9 cellular contexts compared by ENCODE assay signal in the genomic region with DNA sequence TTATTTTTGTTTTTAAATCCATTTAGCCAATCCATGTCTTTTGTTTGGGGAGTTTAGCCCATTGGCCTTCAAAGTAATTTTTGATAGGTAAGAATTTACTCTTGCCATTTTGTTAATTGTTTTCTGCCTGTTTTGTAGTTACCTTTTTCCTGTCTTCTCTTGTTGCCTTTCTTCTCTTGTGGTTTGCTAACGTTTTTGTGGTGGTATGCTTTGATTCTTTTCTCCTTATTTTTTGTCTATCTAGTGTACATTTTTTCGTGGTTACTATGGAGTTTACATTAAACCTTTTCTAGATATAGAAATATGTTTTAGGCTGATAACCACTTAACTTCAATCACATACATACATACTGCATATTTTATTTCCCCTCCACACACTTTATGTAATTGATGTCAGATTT.
"Had no signal": no experiment of that assay in that cellular context is flagged by ENCODE, and none has a peak within 500 bp of the region (broad histone marks: within the 10 kb centered on the region; RNA-seq: fewer than 3 reads in every experiment).

No MANE protein-coding gene starts in this region.

- H3K36me3 ChIP-seq: HAP-1 had no signal

- H3K9me3 ChIP-seq: HAP-1 had no signal

- H3K9ac ChIP-seq: GM23248 had no signal

- H3K27ac ChIP-seq: GM23248 had no signal

- H2AFZ ChIP-seq: GM23248, GM23338 had no signal

- H3K4me1 ChIP-seq: HAP-1 had no signal

- DNase-seq: GM23248, GOT3, H7, H9, HCEC 1CT, HFFc6 had no signal

- ATAC-seq: GM23338, HCT116 had no signal

- H3K4me3 ChIP-seq: GM23248, GM23338, HAP-1 had no signal

- H3K4me2 ChIP-seq: GM23338 had no signal
